In the genomic region with DNA sequence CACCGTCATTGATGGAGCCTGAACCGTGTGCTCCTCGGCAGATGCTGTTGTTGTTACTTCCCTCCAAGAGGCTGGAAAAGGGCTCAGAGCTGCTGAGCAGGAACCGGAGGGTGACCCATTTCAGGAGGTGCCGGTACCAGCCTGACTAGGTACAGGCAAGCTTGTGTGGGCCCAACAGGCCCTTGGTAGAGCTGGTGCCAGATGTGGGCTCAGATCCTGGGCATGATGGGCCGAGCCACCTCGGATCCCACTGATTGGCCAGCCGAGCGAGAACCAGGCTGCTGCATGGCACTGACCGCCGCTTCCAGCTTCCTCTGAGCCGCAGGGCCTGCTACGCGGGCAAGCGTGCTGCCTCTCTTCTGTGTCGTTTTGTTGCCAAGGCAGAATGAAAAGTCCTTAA, we compare ENCODE assay signal across 14 cellular contexts. TPM values are rescaled to one million over a fixed set of nuclear protein-coding genes. Genes with fewer than 3 reads are reported as not detected.
DNase-seq lines count a peak whose midpoint lies in the region; ATAC-seq and TF ChIP-seq lines count a peak whose summit lies in the region.
"Had no signal": no experiment of that assay in that cellular context is flagged by ENCODE, and none has a peak within 500 bp of the region (broad histone marks: within the 10 kb centered on the region; RNA-seq: fewer than 3 reads in every experiment).

No MANE protein-coding gene starts in this region.

- H3K4me1 ChIP-seq in A673 (ENCODE audit: insufficient read depth, low read length, poor library complexity, severe bottlenecking) = peaks cover 10% of the 10 kb centered on the region
- H3K4me1 ChIP-seq in Caco-2 = peaks cover 8% of the 10 kb centered on the region; the same call in 1 of the 2 replicates
- peaks cover 25 to 26% of the 10 kb centered on the region in 2 donors for H3K4me1 ChIP-seq in naive thymus-derived CD4-positive, alpha-beta T cell (ENCODE audit: control insufficient read depth in 2 of 2, insufficient read depth in 2 of 2, low read length in 2 of 2)

- TSS peak; percentile 78 for BruUV-seq in A673 (replicated peaks; lab: Mats Ljungman, UMichigan)
- TSS peak; percentile 73 for BruUV-seq in Caco-2 (replicated peaks; lab: Mats Ljungman, UMichigan)

- CTCF ChIA-PET in A673 (lab: Charles Lee) (no interaction called here), Caco-2 (lab: Charles Lee) (no interaction called here)
- CTCF ChIA-PET in naive thymus-derived CD4-positive, alpha-beta T cell (lab: Charles Lee) = no interaction called here

- H3K27ac Mint-ChIP-seq in Caco-2 (ENCODE audit: unreplicated experiment) = no peak overlapping the region
- H3K27ac Mint-ChIP-seq in activated T-helper 2 cell treated with anti-CD3 and anti-CD28 coated beads, Interferon-gamma antibody, Interleukin-2, Interleukin-4, amounts not matched to agents 10 μg/mL and 5 μg/mL and 100 μg/mL, durations not matched to agents 14 hours and 24 hours and 36 hours = peak overlapping the region; percentile 33
- peak overlapping the region in 5 of 9 donors; percentile 9 to 67 (median 41) for H3K27ac Mint-ChIP-seq in naive thymus-derived CD4-positive, alpha-beta T cell
- peak overlapping the region in 3 of 10 donors; percentile 1 to 19 (median 10) for H3K27ac Mint-ChIP-seq in naive thymus-derived CD8-positive, alpha-beta T cell

- H3K36me3 Mint-ChIP-seq in Caco-2 (ENCODE audit: insufficient read depth, unreplicated experiment) = peaks cover 76% of the 10 kb centered on the region
- H3K36me3 Mint-ChIP-seq in activated T-helper 2 cell treated with anti-CD3 and anti-CD28 coated beads, Interferon-gamma antibody, Interleukin-2, Interleukin-4, amounts not matched to agents 10 μg/mL and 5 μg/mL and 100 μg/mL, durations not matched to agents 14 hours and 24 hours and 36 hours (ENCODE audit: low read depth) = peaks cover 66% of the 10 kb centered on the region
- peaks cover 0 to 24% (median 11%) of the 10 kb centered on the region in 5 donors for H3K36me3 Mint-ChIP-seq in naive thymus-derived CD4-positive, alpha-beta T cell
- H3K36me3 Mint-ChIP-seq in naive thymus-derived CD8-positive, alpha-beta T cell = peaks cover 0 to 48% (median 2%) of the 10 kb centered on the region in 3 donors

- H3K4me3 ChIP-seq in A673 (ENCODE audit: low read depth, low read length, poor library complexity, severe bottlenecking) (no peak overlapping the region), Caco-2 (ENCODE audit: low read depth, low read length) (no peak overlapping the region)
- H3K4me3 ChIP-seq in naive thymus-derived CD4-positive, alpha-beta T cell (ENCODE audit: low read length) = no peak overlapping the region
- H3K4me3 ChIP-seq: cardiac muscle cell, gastroesophageal sphincter had no signal

- no peak overlapping the region for H3K4me3 Mint-ChIP-seq in Caco-2 (ENCODE audit: unreplicated experiment)
- no peak overlapping the region for H3K4me3 Mint-ChIP-seq in activated T-helper 2 cell treated with anti-CD3 and anti-CD28 coated beads, Interferon-gamma antibody, Interleukin-2, Interleukin-4, amounts not matched to agents 10 μg/mL and 5 μg/mL and 100 μg/mL, durations not matched to agents 14 hours and 24 hours and 36 hours (ENCODE audit: low read depth)
- no peak overlapping the region for H3K4me3 Mint-ChIP-seq in naive thymus-derived CD4-positive, alpha-beta T cell
- no peak overlapping the region for H3K4me3 Mint-ChIP-seq in naive thymus-derived CD8-positive, alpha-beta T cell
- H3K4me3 Mint-ChIP-seq: CD14-positive monocyte had no signal

- ATAC-seq in naive thymus-derived CD4-positive, alpha-beta T cell = no peak
- no peak for ATAC-seq in esophagus mucosa
- ATAC-seq in HG02623 (IDR thresholded peaks at IDR 0.05; ENCODE audit: unreplicated experiment) = no peak
- no peak for ATAC-seq in naive thymus-derived CD8-positive, alpha-beta T cell
- ATAC-seq: gastroesophageal sphincter had no signal

- no peak overlapping the region for H3K27ac ChIP-seq in A673 (ENCODE audit: low read depth, low read length, poor library complexity, severe bottlenecking)
- H3K27ac ChIP-seq in naive thymus-derived CD4-positive, alpha-beta T cell (ENCODE audit: low read depth, low read length) = peak overlapping the region; percentile 3

- DNase-seq in A673 (ENCODE audit: low spot score) = no peak
- DNase-seq in Caco-2 = peak in 1 of 2 experiments; percentile 18
- no peak for DNase-seq in activated T-helper 2 cell treated with anti-CD3 and anti-CD28 coated beads, Interferon-gamma antibody, Interleukin-2, Interleukin-4, amounts not matched to agents 10 μg/mL and 5 μg/mL and 100 μg/mL, durations not matched to agents 14 hours and 24 hours and 36 hours (ENCODE audit: low spot score)
- DNase-seq in naive thymus-derived CD4-positive, alpha-beta T cell = no peak
- DNase-seq in SKM-1 treated with dmso at 0.1 percent for 144 hours (lab: John Stamatoyannopoulos, UW; ENCODE audit: unreplicated experiment) = no peak
- DNase-seq in naive thymus-derived CD8-positive, alpha-beta T cell = no peak
- DNase-seq: GDM1; stimulated activated CD4-positive, alpha-beta T cell treated with anti-CD3 and anti-CD28 coated beads, Interleukin-2, amount 100 ng/mL, for 48 hours; stimulated activated naive CD4-positive, alpha-beta T cell treated with Interleukin-2 at 50 U/mL for 16 hours had no signal

- intact Hi-C loops in A673 (cut with micrococcal nuclease; ENCODE audit: unreplicated experiment) = no loop called here
- intact Hi-C loops in Caco-2 (cut with micrococcal nuclease; ENCODE audit: unreplicated experiment) = no loop called here
- intact Hi-C loops in activated T-helper 2 cell treated with anti-CD3 and anti-CD28 coated beads, Interferon-gamma antibody, Interleukin-2, Interleukin-4, amounts not matched to agents 10 μg/mL and 5 μg/mL and 100 μg/mL, durations not matched to agents 14 hours and 24 hours and 36 hours (cut with micrococcal nuclease) = no loop called here
- intact Hi-C loops in naive thymus-derived CD4-positive, alpha-beta T cell (cut with micrococcal nuclease) = no loop called here

- POLR2A ChIA-PET in A673 (lab: Charles Lee; ENCODE audit: low non-redundant PET) = no interaction called here
- POLR2A ChIA-PET in Caco-2 (lab: Charles Lee) = no interaction called here
- POLR2A ChIA-PET in naive thymus-derived CD4-positive, alpha-beta T cell (lab: Charles Lee) = no interaction called here
- POLR2A ChIA-PET in naive thymus-derived CD8-positive, alpha-beta T cell (lab: Charles Lee) = interaction anchor here (1.1 kb wide), 1 partner anchor 34 kb away, joined by 4 read pairs; the partner anchor contains the start of genes GRK4 and NOP14

- TF ChIP-seq CTCF in A673 (conservative IDR thresholded peaks at IDR 0.05; ENCODE audit: low read depth, low read length) (no peak), Caco-2 (IDR thresholded peaks at IDR 0.05; ENCODE audit: insufficient read depth in 1 of 2, low read depth in 1 of 2, low read length in 1 of 2, severe bottlenecking in 1 of 2, unreplicated experiment in 1 of 2) (no peak)

- no peaks in the 10 kb centered on the region for H3K9me3 Mint-ChIP-seq in Caco-2 (ENCODE audit: unreplicated experiment)
- no peaks in the 10 kb centered on the region for H3K9me3 Mint-ChIP-seq in activated T-helper 2 cell treated with anti-CD3 and anti-CD28 coated beads, Interferon-gamma antibody, Interleukin-2, Interleukin-4, amounts not matched to agents 10 μg/mL and 5 μg/mL and 100 μg/mL, durations not matched to agents 14 hours and 24 hours and 36 hours
- peaks cover 0 to 2% (median 0%) of the 10 kb centered on the region in 11 donors for H3K9me3 Mint-ChIP-seq in naive thymus-derived CD4-positive, alpha-beta T cell
- H3K9me3 Mint-ChIP-seq in naive thymus-derived CD8-positive, alpha-beta T cell = no peaks in the 10 kb centered on the region
- H3K9me3 Mint-ChIP-seq: CD14-positive monocyte had no signal

- no peaks in the 10 kb centered on the region for H3K27me3 Mint-ChIP-seq in Caco-2 (ENCODE audit: insufficient read depth, unreplicated experiment)
- no peaks in the 10 kb centered on the region for H3K27me3 Mint-ChIP-seq in activated T-helper 2 cell treated with anti-CD3 and anti-CD28 coated beads, Interferon-gamma antibody, Interleukin-2, Interleukin-4, amounts not matched to agents 10 μg/mL and 5 μg/mL and 100 μg/mL, durations not matched to agents 14 hours and 24 hours and 36 hours (ENCODE audit: low read depth)
- no peaks in the 10 kb centered on the region for H3K27me3 Mint-ChIP-seq in naive thymus-derived CD4-positive, alpha-beta T cell
- no peaks in the 10 kb centered on the region for H3K27me3 Mint-ChIP-seq in naive thymus-derived CD8-positive, alpha-beta T cell

- H3K36me3 ChIP-seq in A673 (ENCODE audit: insufficient read depth, low read length, poor library complexity, severe bottlenecking) (peaks cover 49% of the 10 kb centered on the region), Caco-2 (ENCODE audit: control insufficient read depth, insufficient read depth, low read length) (no peaks in the 10 kb centered on the region; the same call in none of the 2 replicates)
- peaks cover 4 to 67% (median 23%) of the 10 kb centered on the region in 3 experiments for H3K36me3 ChIP-seq in naive thymus-derived CD4-positive, alpha-beta T cell (ENCODE audit: control insufficient read depth in 2 of 3, insufficient read depth in 3 of 3, low read length in 3 of 3)

- H3K9me3 ChIP-seq in A673 (ENCODE audit: low read depth, low read length, poor library complexity, severe bottlenecking) (no peaks in the 10 kb centered on the region), Caco-2 (no peaks in the 10 kb centered on the region)
- H3K9me3 ChIP-seq in naive thymus-derived CD4-positive, alpha-beta T cell (ENCODE audit: control insufficient read depth in 2 of 3, low read length in 3 of 3) = no peaks in the 10 kb centered on the region
- H3K9me3 ChIP-seq: gastroesophageal sphincter had no signal

- H3K4me1 Mint-ChIP-seq in Caco-2 (ENCODE audit: low read depth, unreplicated experiment) = no peaks in the 10 kb centered on the region
- peaks cover 12% of the 10 kb centered on the region for H3K4me1 Mint-ChIP-seq in activated T-helper 2 cell treated with anti-CD3 and anti-CD28 coated beads, Interferon-gamma antibody, Interleukin-2, Interleukin-4, amounts not matched to agents 10 μg/mL and 5 μg/mL and 100 μg/mL, durations not matched to agents 14 hours and 24 hours and 36 hours (ENCODE audit: low read depth)
- H3K4me1 Mint-ChIP-seq in naive thymus-derived CD4-positive, alpha-beta T cell = peaks cover 10 to 19% (median 17%) of the 10 kb centered on the region in 7 donors
- H3K4me1 Mint-ChIP-seq in naive thymus-derived CD8-positive, alpha-beta T cell = peaks cover 14 to 26% (median 20%) of the 10 kb centered on the region in 4 donors

- H3K27me3 ChIP-seq in A673 (replicated peaks; ENCODE audit: insufficient read depth, low read depth, low read length, poor library complexity) = no peaks in the 10 kb centered on the region
- no peaks in the 10 kb centered on the region for H3K27me3 ChIP-seq in Caco-2 (replicated peaks; ENCODE audit: control insufficient read depth, insufficient read depth, low read length)
- no peaks in the 10 kb centered on the region for H3K27me3 ChIP-seq in naive thymus-derived CD4-positive, alpha-beta T cell (ENCODE audit: control insufficient read depth in 2 of 2, insufficient read depth in 2 of 2, low read length in 2 of 2)
- H3K27me3 ChIP-seq: cardiac muscle cell, gastroesophageal sphincter had no signal

RNA-seq across cellular contexts. Expression of gene NOP14, which starts 33.7 kb away (rescaled TPM):
- total RNA-seq in A673 (2021) = 60.9 and 69.9 TPM in 2 replicates
- total RNA-seq in Caco-2 (2022) = 55.2 and 60.5 TPM in 2 replicates
- total RNA-seq in activated T-helper 2 cell treated with anti-CD3 and anti-CD28 coated beads, Interferon-gamma antibody, Interleukin-2, Interleukin-4, amounts not matched to agents 10 μg/mL and 5 μg/mL and 100 μg/mL, durations not matched to agents 14 hours and 24 hours and 36 hours = 104 and 106 TPM in 2 replicates
- total RNA-seq in naive thymus-derived CD4-positive, alpha-beta T cell = 10 to 100 TPM; 23.1 to 59.8 (median 43.9) TPM
- polyA plus RNA-seq in naive thymus-derived CD4-positive, alpha-beta T cell = 10 to 100 TPM; 12.6 to 33.7 TPM
- 28.7 TPM for total RNA-seq in esophagus mucosa
- 10 to 100 TPM; 46.1 to 47.8 TPM for total RNA-seq in naive thymus-derived CD8-positive, alpha-beta T cell
- polyA plus RNA-seq in naive thymus-derived CD8-positive, alpha-beta T cell = 10 to 100 TPM; 10.8 to 31.8 (median 21.8) TPM

RNA-seq across cellular contexts. Expression of gene GRK4, which starts 33.9 kb away (rescaled TPM):
- 5.9 and 7.5 TPM in 2 replicates for total RNA-seq in A673 (2021)
- total RNA-seq in Caco-2 (2022) = 6.8 and 7.1 TPM in 2 replicates
- total RNA-seq in activated T-helper 2 cell treated with anti-CD3 and anti-CD28 coated beads, Interferon-gamma antibody, Interleukin-2, Interleukin-4, amounts not matched to agents 10 μg/mL and 5 μg/mL and 100 μg/mL, durations not matched to agents 14 hours and 24 hours and 36 hours = 4.5 and 4.6 TPM in 2 replicates
- 1 to 10 TPM; 1.7 to 4.0 (median 2.8) TPM for total RNA-seq in naive thymus-derived CD4-positive, alpha-beta T cell
- 1 to 10 TPM; 1.7 to 2.1 TPM for polyA plus RNA-seq in naive thymus-derived CD4-positive, alpha-beta T cell
- 2.0 TPM for total RNA-seq in esophagus mucosa
- 1 to 10 TPM; 3.7 to 6.0 TPM for total RNA-seq in naive thymus-derived CD8-positive, alpha-beta T cell
- 1 to 10 TPM in 1 of 3 donors, under 1 TPM in 2; 0.87 to 1.5 (median 0.90) TPM for polyA plus RNA-seq in naive thymus-derived CD8-positive, alpha-beta T cell
